In the genomic region with DNA sequence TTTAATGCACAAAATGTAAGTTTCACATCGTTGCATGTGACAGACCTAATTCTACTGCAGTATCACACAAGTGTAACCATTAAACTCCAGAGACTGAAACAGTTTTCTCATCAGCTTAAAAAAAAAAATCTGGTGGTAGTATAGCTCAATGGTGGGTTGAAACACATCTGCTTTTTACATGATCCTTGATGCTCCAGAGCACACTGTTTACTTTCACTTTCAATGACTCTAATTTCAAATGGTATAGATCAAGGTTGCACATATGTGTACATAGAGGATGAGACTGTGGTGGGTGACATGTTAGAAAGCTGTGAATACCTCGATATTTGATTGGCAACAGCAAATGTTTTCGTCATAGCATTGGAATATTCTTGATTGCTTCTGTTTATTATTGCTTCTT, we compare ENCODE assay signal across 11 cellular contexts. TPM values are rescaled to one million over a fixed set of nuclear protein-coding genes. Genes with fewer than 3 reads are reported as not detected.
DNase-seq lines count a peak whose midpoint lies in the region; ATAC-seq, FAIRE-seq and TF ChIP-seq lines count a peak whose summit lies in the region.
"Had no signal": no experiment of that assay in that cellular context is flagged by ENCODE, and none has a peak within 500 bp of the region (broad histone marks: within the 10 kb centered on the region; RNA-seq: fewer than 3 reads in every experiment).

No MANE protein-coding gene starts in this region.

- peaks cover 27% of the 10 kb centered on the region for H3K36me3 Mint-ChIP-seq in activated CD4-positive, alpha-beta T cell treated with anti-CD3 and anti-CD28 coated beads, Interleukin-2, amount 10 ng/mL, durations not matched to agents 7 days and 5 days (ENCODE audit: low read depth)

- DNase-seq in mucosa of descending colon (no peak), DMS153 (lab: John Stamatoyannopoulos, UW) (no peak), D721Med (ENCODE audit: insufficient read length, low spot score) (no peak), RCC 7860 (ENCODE audit: low spot score) (no peak)
- DNase-seq in activated CD4-positive, alpha-beta T cell treated with anti-CD3 and anti-CD28 coated beads, Interleukin-2, amount 10 ng/mL, durations not matched to agents 7 days and 5 days = no peak
- DNase-seq: EL, foreskin fibroblast had no signal

- H3K4me3 ChIP-seq in mucosa of descending colon = no peak overlapping the region

- ATAC-seq in GM18861 (IDR thresholded peaks at IDR 0.05; ENCODE audit: unreplicated experiment) = peak; percentile 35
- ATAC-seq in GM21619 (IDR thresholded peaks at IDR 0.05; ENCODE audit: unreplicated experiment) = peak; percentile 35
- ATAC-seq in HG03575 (IDR thresholded peaks at IDR 0.05; ENCODE audit: extremely low read depth, insufficient number of reproducible peaks, low FRiP score, unreplicated experiment) = peak; percentile 44
- ATAC-seq in mucosa of descending colon = peak; percentile 30

- POLR2A ChIA-PET in activated CD4-positive, alpha-beta T cell treated with anti-CD3 and anti-CD28 coated beads, Interleukin-2, amount 10 ng/mL, durations not matched to agents 7 days and 5 days (lab: Charles Lee) = interaction anchor here (0.7 kb wide), 1 partner anchor 89 kb away, joined by 6 read pairs; no protein-coding TSS in a partner anchor

- no peaks in the 10 kb centered on the region for H3K36me3 ChIP-seq in mucosa of descending colon (ENCODE audit: low read depth)

- peaks cover 15% of the 10 kb centered on the region for H3K9me3 Mint-ChIP-seq in activated CD4-positive, alpha-beta T cell treated with anti-CD3 and anti-CD28 coated beads, Interleukin-2, amount 10 ng/mL, durations not matched to agents 7 days and 5 days

- peaks cover 36% of the 10 kb centered on the region for H3K4me1 Mint-ChIP-seq in activated CD4-positive, alpha-beta T cell treated with anti-CD3 and anti-CD28 coated beads, Interleukin-2, amount 10 ng/mL, durations not matched to agents 7 days and 5 days

- FAIRE-seq in D721Med (lab: Jason Lieb, UNC) (no peak), RCC 7860 (lab: Jason Lieb, UNC) (no peak)
- FAIRE-seq: HTR-8/SVneo had no signal

- intact Hi-C loops in mucosa of descending colon (cut with DNase I, micrococcal nuclease) = no loop called here

- H3K4me1 ChIP-seq in mucosa of descending colon (ENCODE audit: low read depth) = peaks cover 41% of the 10 kb centered on the region

- H3K27me3 Mint-ChIP-seq in activated CD4-positive, alpha-beta T cell treated with anti-CD3 and anti-CD28 coated beads, Interleukin-2, amount 10 ng/mL, durations not matched to agents 7 days and 5 days = no peaks in the 10 kb centered on the region

- H3K9me3 ChIP-seq in mucosa of descending colon = no peaks in the 10 kb centered on the region

- CTCF ChIA-PET in activated CD4-positive, alpha-beta T cell treated with anti-CD3 and anti-CD28 coated beads, Interleukin-2, amount 10 ng/mL, durations not matched to agents 7 days and 5 days (lab: Charles Lee) = interaction anchor here (1.6 to 3.2 kb wide), 2 partner anchors 23 to 70 kb away, joined by 4 to 8 read pairs; a partner anchor contains a TSS

- TF ChIP-seq CTCF in mucosa of descending colon (IDR thresholded peaks at IDR 0.05) (no peak), D721Med (IDR thresholded peaks at IDR 0.05; ENCODE audit: insufficient read depth, missing control alignments) (no peak)

- H3K4me3 Mint-ChIP-seq in activated CD4-positive, alpha-beta T cell treated with anti-CD3 and anti-CD28 coated beads, Interleukin-2, amount 10 ng/mL, durations not matched to agents 7 days and 5 days = no peak overlapping the region

- H3K27ac Mint-ChIP-seq in activated CD4-positive, alpha-beta T cell treated with anti-CD3 and anti-CD28 coated beads, Interleukin-2, amount 10 ng/mL, durations not matched to agents 7 days and 5 days = no peak overlapping the region

RNA-seq across cellular contexts. Expression of a gene that starts 22.4 kb away (rescaled TPM):
- total RNA-seq in mucosa of descending colon = 10 to 100 TPM; 41.9 to 89.3 (median 83.7) TPM
- total RNA-seq in activated CD4-positive, alpha-beta T cell treated with anti-CD3 and anti-CD28 coated beads, Interleukin-2, amount 10 ng/mL, durations not matched to agents 7 days and 5 days = 10 to 100 TPM; 17.0 to 17.2 TPM
